1 cellular context compared by ENCODE assay signal in the genomic region with DNA sequence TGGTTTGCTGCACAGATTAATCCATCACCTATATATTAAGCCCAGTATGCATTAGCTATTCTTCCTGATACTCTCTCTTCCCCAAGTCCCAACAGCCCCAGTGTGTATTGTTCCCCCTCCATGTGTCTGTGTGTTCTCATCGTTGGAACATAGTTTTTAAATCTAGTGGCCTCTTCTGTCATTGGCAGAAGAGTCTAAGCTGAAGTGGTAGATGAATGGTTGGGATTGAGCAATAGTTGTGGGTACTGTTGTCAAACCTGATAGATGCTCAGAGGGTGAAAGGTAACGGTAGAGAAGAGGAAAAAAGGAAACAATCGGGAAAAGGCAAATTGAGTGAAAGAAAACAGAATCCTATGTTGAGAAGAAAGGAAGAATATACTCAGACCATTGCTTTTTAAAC.
TF ChIP-seq lines count a peak whose summit lies in the region.

No MANE protein-coding gene starts in this region.

TF ChIP-seq in IMR-90, 13 proteins besides CTCF, POLR2A, EP300 and RAD21:
- TF ChIP-seq CEBPB (IDR thresholded peaks at IDR 0.05; ENCODE audit: low read depth, low read length) (peak; percentile 66), CHD1 (IDR thresholded peaks at IDR 0.05; ENCODE audit: low read depth, low read length) (no peak), NFE2L2 (IDR thresholded peaks at IDR 0.05; ENCODE audit: low read depth, low read length) (no peak), RFX5 (IDR thresholded peaks at IDR 0.05; ENCODE audit: low read depth, low read length) (no peak), MXI1 (IDR thresholded peaks at IDR 0.05; ENCODE audit: borderline replicate concordance, low read depth, low read length) (no peak), BHLHE40 (IDR thresholded peaks at IDR 0.05; ENCODE audit: low read depth, low read length) (no peak)
- TF ChIP-seq, protein P1, sequence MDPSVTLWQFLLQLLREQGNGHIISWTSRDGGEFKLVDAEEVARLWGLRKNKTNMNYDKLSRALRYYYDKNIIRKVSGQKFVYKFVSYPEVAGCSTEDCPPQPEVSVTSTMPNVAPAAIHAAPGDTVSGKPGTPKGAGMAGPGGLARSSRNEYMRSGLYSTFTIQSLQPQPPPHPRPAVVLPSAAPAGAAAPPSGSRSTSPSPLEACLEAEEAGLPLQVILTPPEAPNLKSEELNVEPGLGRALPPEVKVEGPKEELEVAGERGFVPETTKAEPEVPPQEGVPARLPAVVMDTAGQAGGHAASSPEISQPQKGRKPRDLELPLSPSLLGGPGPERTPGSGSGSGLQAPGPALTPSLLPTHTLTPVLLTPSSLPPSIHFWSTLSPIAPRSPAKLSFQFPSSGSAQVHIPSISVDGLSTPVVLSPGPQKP (IDR thresholded peaks at IDR 0.05; ENCODE audit: borderline replicate concordance, low read depth, low read length) = no peak
- TF ChIP-seq, protein P2, sequence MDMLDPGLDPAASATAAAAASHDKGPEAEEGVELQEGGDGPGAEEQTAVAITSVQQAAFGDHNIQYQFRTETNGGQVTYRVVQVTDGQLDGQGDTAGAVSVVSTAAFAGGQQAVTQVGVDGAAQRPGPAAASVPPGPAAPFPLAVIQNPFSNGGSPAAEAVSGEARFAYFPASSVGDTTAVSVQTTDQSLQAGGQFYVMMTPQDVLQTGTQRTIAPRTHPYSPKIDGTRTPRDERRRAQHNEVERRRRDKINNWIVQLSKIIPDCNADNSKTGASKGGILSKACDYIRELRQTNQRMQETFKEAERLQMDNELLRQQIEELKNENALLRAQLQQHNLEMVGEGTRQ (IDR thresholded peaks at IDR 0.05; ENCODE audit: low read depth, low read length) = no peak
